Comparison of ENCODE assay signal across 22 cellular contexts in the genomic region with DNA sequence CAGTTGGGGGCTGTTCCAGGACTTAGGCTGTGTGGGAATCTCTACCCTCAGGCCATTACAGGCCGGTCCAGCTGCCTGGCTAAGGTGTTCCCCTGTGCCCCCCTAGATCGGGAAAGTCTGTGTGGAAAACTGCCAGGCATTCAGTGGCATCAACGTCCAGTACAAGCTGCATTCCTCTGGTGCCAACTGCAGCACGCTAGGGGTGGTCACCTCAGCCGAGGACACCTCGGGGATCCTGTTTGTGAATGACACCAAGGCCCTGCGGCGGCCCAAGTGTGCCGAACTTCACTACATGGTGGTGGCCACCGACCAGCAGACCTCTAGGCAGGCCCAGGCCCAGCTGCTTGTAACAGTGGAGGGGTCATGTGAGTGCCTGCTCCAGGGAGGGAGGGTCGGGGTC. TPM values are rescaled to one million over a fixed set of nuclear protein-coding genes. Genes with fewer than 3 reads are reported as not detected.
DNase-seq lines count a peak whose midpoint lies in the region; ATAC-seq, FAIRE-seq and TF ChIP-seq lines count a peak whose summit lies in the region.
"Had no signal": no experiment of that assay in that cellular context is flagged by ENCODE, and none has a peak within 500 bp of the region (broad histone marks: within the 10 kb centered on the region; RNA-seq: fewer than 3 reads in every experiment).

No MANE protein-coding gene starts in this region.

- intact Hi-C loops in IMR-90 (cut with micrococcal nuclease) = loop anchor here (2.0 kb wide), 1 partner anchor 352 kb away; no protein-coding TSS in a partner anchor
- intact Hi-C loops in colonic mucosa (cut with DNase I) = no loop called here

- TF ChIP-seq EP300 in H1 (IDR thresholded peaks at IDR 0.05; ENCODE audit: borderline replicate concordance in 1 of 2, low read depth in 2 of 2, low read length in 2 of 2) = no peak

- no peak overlapping the region for H3K18ac ChIP-seq in IMR-90 (ENCODE audit: low read depth, low read length)
- H3K18ac ChIP-seq in H1 (ENCODE audit: extremely low read depth, low read length) = no peak overlapping the region
- no peak overlapping the region for H3K18ac ChIP-seq in mesenchymal stem cell (ENCODE audit: low read depth in 1 of 2, low read length in 2 of 2)

- no TSS peak for BruUV-seq in IMR-90 (replicated peaks; lab: Mats Ljungman, UMichigan)

- TF ChIP-seq POLR2A in IMR-90 (IDR thresholded peaks at IDR 0.05; ENCODE audit: low read depth, low read length) = no peak
- TF ChIP-seq POLR2A in H1 (IDR thresholded peaks at IDR 0.05; ENCODE audit: control extremely low read depth in 1 of 2, low read depth in 2 of 2, low read length in 2 of 2) = no peak

- H3K9me3 ChIP-seq in IMR-90 (ENCODE audit: control insufficient read depth, insufficient read depth, low read length) (no peaks in the 10 kb centered on the region), H1 (ENCODE audit: insufficient read depth in 2 of 2, low read depth in 1 of 2, low read length in 1 of 2) (no peaks in the 10 kb centered on the region), mesenchymal stem cell (ENCODE audit: control insufficient read depth, low read length) (no peaks in the 10 kb centered on the region), colonic mucosa (no peaks in the 10 kb centered on the region)

- H3K4ac ChIP-seq in IMR-90 (ENCODE audit: low read depth, low read length) (no peak overlapping the region), H1 (replicated peaks; ENCODE audit: insufficient read length, low read depth, low read length) (no peak overlapping the region), mesenchymal stem cell (ENCODE audit: low read depth in 1 of 2, low read length in 2 of 2) (no peak overlapping the region)

- CTCF ChIA-PET in IMR-90 (lab: Yijun Ruan, JAX) = no interaction called here
- CTCF ChIA-PET in H1 (lab: Charles Lee; ENCODE audit: partially characterized antibody) = interaction anchor here (1.1 to 2.9 kb wide), 3 partner anchors 32 to 247 kb away, joined by 3 to 10 read pairs (median 3); no protein-coding TSS in a partner anchor

- POLR2A ChIA-PET in IMR-90 (lab: Charles Lee; ENCODE audit: unreplicated experiment) (no interaction called here), H1 (lab: Charles Lee; ENCODE audit: partially characterized antibody) (no interaction called here)

- no peak overlapping the region for H2AFZ ChIP-seq in IMR-90 (replicated peaks; ENCODE audit: low read length, poor library complexity)
- H2AFZ ChIP-seq in H1 (ENCODE audit: low read length) = no peak overlapping the region
- no peak overlapping the region for H2AFZ ChIP-seq in mesenchymal stem cell (ENCODE audit: low read depth, low read length)

- H4K5ac ChIP-seq in IMR-90 (ENCODE audit: low read depth, low read length) (peak overlapping the region; percentile 55; the same call in 1 of the 2 replicates), H1 (ENCODE audit: insufficient read length, low read depth, low read length) (no peak overlapping the region)

- H4K91ac ChIP-seq in IMR-90 (ENCODE audit: insufficient read depth, low read depth, low read length) (no peak overlapping the region), H1 (replicated peaks; ENCODE audit: insufficient read length, low read length) (no peak overlapping the region), mesenchymal stem cell (ENCODE audit: low read length) (peak overlapping the region; percentile 59)

- H3K56ac ChIP-seq in IMR-90 (ENCODE audit: extremely low read depth, insufficient read depth, low read length) = no peak overlapping the region
- H3K56ac ChIP-seq in H1 (replicated peaks; ENCODE audit: insufficient read length, low read depth, low read length) = no peak overlapping the region

- no peaks in the 10 kb centered on the region for H3K23me2 ChIP-seq in H1 (ENCODE audit: low read depth, low read length)

- no peak overlapping the region for H2BK5ac ChIP-seq in IMR-90 (ENCODE audit: low read depth, low read length, poor library complexity, severe bottlenecking)
- no peak overlapping the region for H2BK5ac ChIP-seq in H1 (ENCODE audit: low read depth, low read length)
- no peak overlapping the region for H2BK5ac ChIP-seq in mesenchymal stem cell (ENCODE audit: low read depth, low read length, poor library complexity, severe bottlenecking)

- no peak overlapping the region for H2BK20ac ChIP-seq in IMR-90 (ENCODE audit: low read depth, low read length)
- no peak overlapping the region for H2BK20ac ChIP-seq in H1 (ENCODE audit: low read length)

- WGBS in IMR-90 (ENCODE audit: extremely low coverage in 2 of 2, insufficient read length in 1 of 2), 2 experiments = 63% methylated on average over 5 of the region's 11 CpGs; no CpG with 5 or more reads in 1 of the 2 experiments
- 87% methylated on average over 11 of the region's 11 CpGs; no CpG with 5 or more reads in 1 of the 2 experiments for WGBS in H1 (ENCODE audit: extremely low coverage in 1 of 2, insufficient coverage in 1 of 2, insufficient read length in 1 of 2, insufficient replicate concordance in 2 of 2, low coverage in 1 of 2, low lambda C conversion rate in 2 of 2, missing lambda C conversion rate in 1 of 2), 2 experiments
- WGBS in mesenchymal stem cell = 91% methylated on average over 11 of the region's 11 CpGs
- 83% methylated on average over 11 of the region's 11 CpGs for WGBS in urinary bladder

- no peak for TF ChIP-seq CTCF in IMR-90 (conservative IDR thresholded peaks at IDR 0.05; ENCODE audit: low read depth, low read length)
- no peak for TF ChIP-seq CTCF in H1 (IDR thresholded peaks at IDR 0.05; ENCODE audit: control extremely low read depth in 1 of 3, insufficient read depth in 1 of 3, low read depth in 1 of 3, low read length in 3 of 3)
- TF ChIP-seq CTCF in colonic mucosa (IDR thresholded peaks at IDR 0.05) = no peak

- TF ChIP-seq RAD21 in IMR-90 (IDR thresholded peaks at IDR 0.05; ENCODE audit: low read length) (no peak), H1 (IDR thresholded peaks at IDR 0.05 in 1 of 2, conservative IDR thresholded peaks at IDR 0.05 in 1 of 2; ENCODE audit: low read depth in 2 of 2, low read length in 2 of 2) (no peak)

- peak overlapping the region; percentile 42 for H2AK9ac ChIP-seq in IMR-90 (replicated peaks; ENCODE audit: low read depth, low read length, poor library complexity)

- DNase-seq in IMR-90 = no peak
- no peak for DNase-seq in H1 (ENCODE audit: low read depth in 1 of 2, low spot score in 2 of 2)
- DNase-seq in mesenchymal stem cell = no peak
- no peak for DNase-seq in NCI-H1092 (lab: John Stamatoyannopoulos, UW)
- no peak for DNase-seq in colonic mucosa
- no peak for DNase-seq in MV-4-11 (lab: John Stamatoyannopoulos, UW)
- DNase-seq: C1 segment of cervical spinal cord; DMS53; GDM1; GOT3; KBM-7; NCI-H1105 treated with DMSO at 0.1 percent for 48 hours; NCI-H2029 treated with DMSO at 0.1 percent for 48 hours; NCI-H524; NCI-H774; NK-92 treated with Interleukin-12 subunit alpha and Interleukin-12 subunit beta, amount 100 ng/mL, for 24 hours had no signal

- H3K4me2 ChIP-seq in IMR-90 (ENCODE audit: low read depth, low read length) = no peak overlapping the region
- H3K4me2 ChIP-seq in H1 (ENCODE audit: insufficient read depth in 1 of 2, low read depth in 2 of 2, low read length in 2 of 2) = no peak overlapping the region
- H3K4me2 ChIP-seq in mesenchymal stem cell (ENCODE audit: low read length, poor library complexity, severe bottlenecking) = no peak overlapping the region

- no peak overlapping the region for H3K4me3 ChIP-seq in IMR-90 (ENCODE audit: insufficient read depth, low read depth, low read length)
- no peak overlapping the region for H3K4me3 ChIP-seq in H1 (ENCODE audit: extremely low read depth in 1 of 4, insufficient read depth in 2 of 4, low read depth in 3 of 4, low read length in 4 of 4)
- no peak overlapping the region for H3K4me3 ChIP-seq in mesenchymal stem cell (ENCODE audit: insufficient read depth in 1 of 2, low read depth in 1 of 2, low read length in 2 of 2)
- no peak overlapping the region for H3K4me3 ChIP-seq in urinary bladder (ENCODE audit: low read depth, low read length)
- H3K4me3 ChIP-seq in colonic mucosa = no peak overlapping the region

- H2AK5ac ChIP-seq in IMR-90 (ENCODE audit: low read depth, low read length) (no peak overlapping the region), H1 (ENCODE audit: low read depth, low read length) (no peak overlapping the region), mesenchymal stem cell (ENCODE audit: low read length, severe bottlenecking) (no peak overlapping the region)

- H2BK15ac ChIP-seq in IMR-90 (ENCODE audit: low read depth, low read length) (no peak overlapping the region), H1 (ENCODE audit: low read length) (no peak overlapping the region), mesenchymal stem cell (ENCODE audit: low read depth, poor library complexity, severe bottlenecking) (peak overlapping the region; percentile 65)

- dilution Hi-C loops in IMR-90 (cut with HindIII; ENCODE audit: low sequenced_read_pairs, unreplicated experiment) = no loop called here

- H3K23ac ChIP-seq in IMR-90 (ENCODE audit: low read depth, low read length) = no peak overlapping the region
- H3K23ac ChIP-seq in H1 (ENCODE audit: insufficient read length) = no peak overlapping the region
- no peak overlapping the region for H3K23ac ChIP-seq in mesenchymal stem cell (ENCODE audit: low read length in 2 of 2)

- H3K27ac ChIP-seq in IMR-90 (ENCODE audit: insufficient read depth, low read length) (no peak overlapping the region), H1 (ENCODE audit: low read depth, low read length) (no peak overlapping the region), mesenchymal stem cell (ENCODE audit: low read length, poor library complexity, severe bottlenecking) (no peak overlapping the region), urinary bladder (ENCODE audit: low read depth) (peak overlapping the region; percentile 63), colonic mucosa (no peak overlapping the region)
- H3K27ac ChIP-seq: RWPE1 had no signal

- H3K14ac ChIP-seq in IMR-90 (replicated peaks; ENCODE audit: low read depth, low read length) = no peak overlapping the region
- no peak overlapping the region for H3K14ac ChIP-seq in H1 (ENCODE audit: insufficient read length)
- no peak overlapping the region for H3K14ac ChIP-seq in mesenchymal stem cell (ENCODE audit: low read length in 2 of 2)

- peaks cover 10% of the 10 kb centered on the region for H3K4me1 ChIP-seq in IMR-90 (ENCODE audit: control insufficient read depth, insufficient read depth, low read length)
- no peaks in the 10 kb centered on the region for H3K4me1 ChIP-seq in H1 (replicated peaks in 1 of 4; ENCODE audit: control insufficient read depth in 3 of 4, insufficient read depth in 4 of 4, low read length in 3 of 4)
- H3K4me1 ChIP-seq in mesenchymal stem cell (ENCODE audit: control insufficient read depth, insufficient read depth, low read depth, low read length) = peaks cover 6% of the 10 kb centered on the region
- H3K4me1 ChIP-seq in urinary bladder (ENCODE audit: insufficient read depth) = no peaks in the 10 kb centered on the region
- H3K4me1 ChIP-seq in colonic mucosa = no peaks in the 10 kb centered on the region

- no peak overlapping the region for H3K9ac ChIP-seq in IMR-90 (ENCODE audit: low read depth, low read length)
- no peak overlapping the region for H3K9ac ChIP-seq in H1 (replicated peaks in 1 of 4; ENCODE audit: extremely low read depth in 1 of 4, low read depth in 3 of 4, low read length in 3 of 4)
- no peak overlapping the region for H3K9ac ChIP-seq in mesenchymal stem cell (ENCODE audit: low read length)
- H3K9ac ChIP-seq in colonic mucosa (ENCODE audit: low read depth in 2 of 2, low read length in 2 of 2) = no peak overlapping the region

- H3K27me3 ChIP-seq in IMR-90 (ENCODE audit: control insufficient read depth, insufficient read depth, low read length) (peaks cover 2% of the 10 kb centered on the region; the same call in 1 of the 2 replicates), H1 (replicated peaks in 1 of 4; ENCODE audit: control insufficient read depth in 3 of 4, extremely low read depth in 1 of 4, insufficient read depth in 3 of 4, low read length in 3 of 4) (no peaks in the 10 kb centered on the region), mesenchymal stem cell (ENCODE audit: control insufficient read depth in 1 of 2, insufficient read depth in 1 of 2, low read length in 2 of 2) (peaks cover 0 to 12% of the 10 kb centered on the region in 2 experiments), colonic mucosa (no peaks in the 10 kb centered on the region)

- H4K20me1 ChIP-seq in IMR-90 (ENCODE audit: insufficient read depth, low read length) = no peaks in the 10 kb centered on the region
- H4K20me1 ChIP-seq in H1 (replicated peaks in 1 of 2; ENCODE audit: control insufficient read depth in 1 of 2, insufficient read depth in 2 of 2, low read length in 2 of 2) = no peaks in the 10 kb centered on the region

- H2BK12ac ChIP-seq in H1 (ENCODE audit: low read depth, low read length) (no peak overlapping the region), mesenchymal stem cell (ENCODE audit: low read length in 2 of 2) (no peak overlapping the region)

- H3K36me3 ChIP-seq in IMR-90 (ENCODE audit: control insufficient read depth, insufficient read depth, low read length) (no peaks in the 10 kb centered on the region), H1 (ENCODE audit: control insufficient read depth in 2 of 4, insufficient read depth in 4 of 4, low read length in 3 of 4) (no peaks in the 10 kb centered on the region), mesenchymal stem cell (ENCODE audit: control insufficient read depth in 1 of 2, insufficient read depth in 2 of 2, low read depth in 1 of 2, low read length in 2 of 2) (no peaks in the 10 kb centered on the region), urinary bladder (ENCODE audit: insufficient read depth) (no peaks in the 10 kb centered on the region), colonic mucosa (no peaks in the 10 kb centered on the region)

- FAIRE-seq in H1 (lab: Jason Lieb, UNC) = no peak
- FAIRE-seq: D721Med, GM19239 had no signal

- H3K9me1 ChIP-seq in IMR-90 (ENCODE audit: insufficient read depth, low read length) = no peaks in the 10 kb centered on the region

- H4K8ac ChIP-seq in IMR-90 (ENCODE audit: low read depth in 2 of 2, low read length in 2 of 2) (no peak overlapping the region), H1 (ENCODE audit: extremely low read depth, insufficient read depth, low read length) (peak overlapping the region; percentile 43; the same call in 1 of the 2 replicates), mesenchymal stem cell (ENCODE audit: low read length) (no peak overlapping the region)

- H3K79me2 ChIP-seq in H1 (ENCODE audit: control insufficient read depth in 1 of 2, insufficient read depth in 2 of 2, low read length in 2 of 2) = no peaks in the 10 kb centered on the region

- in situ Hi-C loops in IMR-90 (cut with MboI; ENCODE audit: low sequenced_read_pairs) = no loop called here

- H2BK120ac ChIP-seq in IMR-90 (ENCODE audit: low read depth, low read length) = no peak overlapping the region
- H2BK120ac ChIP-seq in H1 (replicated peaks; ENCODE audit: low read depth, low read length) = no peak overlapping the region
- H2BK120ac ChIP-seq in mesenchymal stem cell (ENCODE audit: low read depth, low read length) = no peak overlapping the region

- H3K79me1 ChIP-seq in IMR-90 (ENCODE audit: low read depth in 1 of 2, low read length in 2 of 2) (no peaks in the 10 kb centered on the region), H1 (ENCODE audit: low read depth, low read length) (no peaks in the 10 kb centered on the region), mesenchymal stem cell (replicated peaks; ENCODE audit: low read length, poor library complexity, severe bottlenecking) (no peaks in the 10 kb centered on the region)

- no peak for ATAC-seq in IMR-90 (ENCODE audit: low read depth)
- ATAC-seq: HCT116, SK-N-SH treated with all-trans-retinoic acid at 6 μM for 48 hours had no signal

RNA-seq across cellular contexts. Expression of a gene that starts 27.1 kb away (rescaled TPM):
- total RNA-seq in IMR-90 (2012; rRNA removed) (6.5 and 11.4 TPM in 2 replicates), urinary bladder (39.8 TPM), colonic mucosa (1 to 10 TPM; 3.5 to 8.2 TPM)
- polyA plus RNA-seq in IMR-90 (2012; rRNA removed) (11.7 and 13.1 TPM in 2 replicates), H1 (2011; rRNA removed) (1.8 and 2.6 TPM in 2 replicates), urinary bladder (25.0 TPM)
- polyA plus RNA-seq in IMR-90 (2012; cell fraction: cytosol; rRNA removed) = 1.4 and 5.2 TPM in 2 replicates
- polyA plus RNA-seq in IMR-90 (2012; cell fraction: nucleus; rRNA removed; ENCODE audit: low replicate concordance) = 1.8 and 19.5 TPM in 2 replicates
- 5.3 and 5.7 TPM in 2 replicates for total RNA-seq in H1 (2021; fragmentation: NEBNext Ultra II Directional; extraction: Animal tissue kit (Norgen Biotek cat#: 25700))
- polyA plus RNA-seq in H1 (2011; cell fraction: cytosol; rRNA removed) = 3.2 TPM
- 1.9 TPM for polyA plus RNA-seq in H1 (2011; cell fraction: nucleus; rRNA removed)
- 2.4 to 4.0 TPM (median 2.7 TPM) in 4 replicates for polyA plus RNA-seq in H1 (2012, experiment 1 of 2)
- 0.38 TPM for polyA plus RNA-seq in H1 (2012, experiment 2 of 2)
- 5.4 TPM for polyA plus RNA-seq in H1 (2013, experiment 1 of 2)
- 5.1 TPM for polyA plus RNA-seq in H1 (2013, experiment 2 of 2)
- polyA minus RNA-seq in H1 (2011; rRNA and poly(A)+ RNA removed) = 3.4 and 4.1 TPM in 2 replicates
- 1.5 TPM for polyA minus RNA-seq in H1 (2011; cell fraction: cytosol; rRNA and poly(A)+ RNA removed)
- polyA minus RNA-seq in H1 (2011; cell fraction: nucleus; rRNA and poly(A)+ RNA removed) = 5.9 TPM
- polyA plus RNA-seq in mesenchymal stem cell (2013, experiment 1 of 2) = 35.5 TPM
- 37.6 TPM for polyA plus RNA-seq in mesenchymal stem cell (2013, experiment 2 of 2)

RNA-seq across cellular contexts. Expression of a gene that starts 34.2 kb away (rescaled TPM):
- total RNA-seq in IMR-90 (2012; rRNA removed) (0.18 and 0.28 TPM in 2 replicates), urinary bladder (2.7 TPM), colonic mucosa (1 to 10 TPM; 1.9 to 3.3 TPM)
- polyA plus RNA-seq in IMR-90 (2012; rRNA removed) (0.10 and 0.26 TPM in 2 replicates), H1 (2011; rRNA removed) (6.7 and 10.4 TPM in 2 replicates), urinary bladder (1.6 TPM)
- polyA plus RNA-seq in IMR-90 (2012; cell fraction: cytosol; rRNA removed) = 0.08 and 0.24 TPM in 2 replicates
- 0.14 and 0.25 TPM in 2 replicates for polyA plus RNA-seq in IMR-90 (2012; cell fraction: nucleus; rRNA removed; ENCODE audit: low replicate concordance)
- 8.4 TPM in 2 replicates for total RNA-seq in H1 (2021; fragmentation: NEBNext Ultra II Directional; extraction: Animal tissue kit (Norgen Biotek cat#: 25700))
- polyA plus RNA-seq in H1 (2011; cell fraction: cytosol; rRNA removed) = 6.4 TPM
- 16.4 TPM for polyA plus RNA-seq in H1 (2011; cell fraction: nucleus; rRNA removed)
- 5.8 to 8.4 TPM (median 8.3 TPM) in 4 replicates for polyA plus RNA-seq in H1 (2012, experiment 1 of 2)
- 5.1 TPM for polyA plus RNA-seq in H1 (2012, experiment 2 of 2)
- 8.0 TPM for polyA plus RNA-seq in H1 (2013, experiment 1 of 2)
- polyA plus RNA-seq in H1 (2013, experiment 2 of 2) = 7.6 TPM
- 3.6 and 5.9 TPM in 2 replicates for polyA minus RNA-seq in H1 (2011; rRNA and poly(A)+ RNA removed)
- polyA minus RNA-seq in H1 (2011; cell fraction: cytosol; rRNA and poly(A)+ RNA removed) = 7.3 TPM
- polyA minus RNA-seq in H1 (2011; cell fraction: nucleus; rRNA and poly(A)+ RNA removed) = 9.4 TPM
- 0.29 TPM for polyA plus RNA-seq in mesenchymal stem cell (2013, experiment 1 of 2)
- polyA plus RNA-seq in mesenchymal stem cell (2013, experiment 2 of 2) = 0.42 TPM
